In the genomic region with DNA sequence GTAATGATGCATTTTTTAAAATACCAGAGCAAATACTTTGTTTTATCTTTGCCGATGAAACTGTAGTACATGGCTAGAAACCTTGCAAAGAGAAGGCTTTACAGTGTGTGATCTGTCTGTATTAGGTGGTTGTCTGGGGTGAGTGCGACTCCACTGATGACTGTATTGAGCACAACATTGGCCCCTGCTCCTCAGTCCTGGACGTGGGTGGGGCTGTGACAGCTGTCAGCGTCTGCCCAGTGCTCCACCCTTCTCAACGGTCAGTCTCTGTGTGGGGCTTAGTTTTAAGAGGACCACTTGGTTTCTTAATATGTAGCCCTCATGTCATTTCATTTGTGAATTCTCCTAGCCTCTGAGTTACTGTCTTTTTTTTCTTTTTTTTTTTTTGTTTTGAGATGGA, we compare ENCODE assay signal across 22 cellular contexts. TPM values are rescaled to one million over a fixed set of nuclear protein-coding genes. Genes with fewer than 3 reads are reported as not detected.
DNase-seq lines count a peak whose midpoint lies in the region; ATAC-seq and TF ChIP-seq lines count a peak whose summit lies in the region.
"Had no signal": no experiment of that assay in that cellular context is flagged by ENCODE, and none has a peak within 500 bp of the region (broad histone marks: within the 10 kb centered on the region; RNA-seq: fewer than 3 reads in every experiment).

No MANE protein-coding gene starts in this region.

- in situ Hi-C loops in GM23248 (cut with MboI) = no loop called here

- 45 to 54% methylated on average over 5 of the region's 5 CpGs for WGBS in GM23248 (ENCODE audit: low coverage in 1 of 2, low lambda C conversion rate in 2 of 2, missing lambda C conversion rate in 2 of 2), 2 experiments

- H3K4me1 ChIP-seq in GM23248 (ENCODE audit: insufficient read depth) (peaks cover 6% of the 10 kb centered on the region; the same call in 1 of the 2 replicates), BE2C (no peaks in the 10 kb centered on the region)
- H3K4me1 ChIP-seq: A549, BLaER1, Caco-2 had no signal

- H3K27ac Mint-ChIP-seq in glutamatergic neuron (ENCODE audit: unreplicated experiment) = peak overlapping the region; percentile 82
- H3K27ac Mint-ChIP-seq: CD4-positive, CD25-positive, alpha-beta regulatory T cell; CD8-positive, alpha-beta T cell had no signal

- TF ChIP-seq CTCF in glutamatergic neuron (IDR thresholded peaks at IDR 0.05; ENCODE audit: partially characterized antibody, unreplicated experiment) (no peak), BE2C (IDR thresholded peaks at IDR 0.05; ENCODE audit: low read depth, low read length) (no peak)

- H3K27ac ChIP-seq in GM23248 = no peak overlapping the region
- H3K27ac ChIP-seq: A549, BLaER1, C4-2B had no signal

- H3K4me2 ChIP-seq in GM23248 (ENCODE audit: unreplicated experiment) = no peak overlapping the region
- H3K4me2 ChIP-seq: A549, BLaER1 had no signal

- H3K9me3 Mint-ChIP-seq in glutamatergic neuron (ENCODE audit: unreplicated experiment) = no peaks in the 10 kb centered on the region
- H3K9me3 Mint-ChIP-seq: CD4-positive, CD25-positive, alpha-beta regulatory T cell; CD8-positive, alpha-beta T cell had no signal

- no peaks in the 10 kb centered on the region for H4K20me1 ChIP-seq in GM23248 (ENCODE audit: insufficient read depth)
- H4K20me1 ChIP-seq: BLaER1 had no signal

- H3K4me3 Mint-ChIP-seq in glutamatergic neuron (ENCODE audit: unreplicated experiment) = no peak overlapping the region
- H3K4me3 Mint-ChIP-seq: CD4-positive, CD25-positive, alpha-beta regulatory T cell; CD8-positive, alpha-beta T cell had no signal

- no peak overlapping the region for H3K9ac ChIP-seq in GM23248
- H3K9ac ChIP-seq: BLaER1 had no signal

- H3F3A ChIP-seq in GM23248 (ENCODE audit: insufficient read depth) = no peaks in the 10 kb centered on the region

- H3K27me3 ChIP-seq in GM23248 (replicated peaks; ENCODE audit: insufficient read depth) (no peaks in the 10 kb centered on the region), BE2C (no peaks in the 10 kb centered on the region)
- H3K27me3 ChIP-seq: BLaER1 had no signal

- H3K36me3 Mint-ChIP-seq in glutamatergic neuron (ENCODE audit: unreplicated experiment) = peaks cover 19% of the 10 kb centered on the region

- H3K9me3 ChIP-seq in GM23248 (ENCODE audit: low read depth) (no peaks in the 10 kb centered on the region), BE2C (no peaks in the 10 kb centered on the region)
- H3K9me3 ChIP-seq: A549, BLaER1, Caco-2 had no signal

- H3K4me1 Mint-ChIP-seq in glutamatergic neuron (ENCODE audit: low read depth, unreplicated experiment) = peaks cover 12% of the 10 kb centered on the region
- H3K4me1 Mint-ChIP-seq: CD4-positive, CD25-positive, alpha-beta regulatory T cell had no signal

- H3K27me3 Mint-ChIP-seq in glutamatergic neuron (ENCODE audit: unreplicated experiment) = peaks cover 2% of the 10 kb centered on the region
- H3K27me3 Mint-ChIP-seq: CD4-positive, CD25-positive, alpha-beta regulatory T cell had no signal

- no peaks in the 10 kb centered on the region for H3K79me2 ChIP-seq in GM23248 (ENCODE audit: insufficient read depth)

- H3K36me3 ChIP-seq in GM23248 (ENCODE audit: low read depth) (peaks cover 60% of the 10 kb centered on the region), BE2C (peaks cover 4% of the 10 kb centered on the region)

- no peak overlapping the region for H2AFZ ChIP-seq in GM23248

- H3K4me3 ChIP-seq in GM23248 (no peak overlapping the region), BE2C (ENCODE audit: low read depth, low read length) (no peak overlapping the region)
- H3K4me3 ChIP-seq: A549, BLaER1, GM12878 had no signal

- ATAC-seq in GM18519 (IDR thresholded peaks at IDR 0.05; ENCODE audit: low FRiP score, unreplicated experiment) = no peak
- ATAC-seq: A549; CD8-positive, alpha-beta T cell; GM12878 had no signal

- H3K9me2 ChIP-seq in GM23248 (ENCODE audit: insufficient read depth) = no peaks in the 10 kb centered on the region

- DNase-seq in GM23248 (peak; percentile 15), glutamatergic neuron (no peak), myocyte (ENCODE audit: low read depth) (peak; percentile 60), DMS153 treated with DMSO at 0.1 percent for 48 hours (lab: John Stamatoyannopoulos, UW; ENCODE audit: unreplicated experiment) (no peak), BE2C (no peak)
- DNase-seq: 8988T; ACHN; AML-193; Caco-2; CD4-positive, CD25-positive, alpha-beta regulatory T cell; CD8-positive, alpha-beta T cell; DMS153; DMS79; EL; GDM1; H7; HCEC 1CT had no signal

RNA-seq across cellular contexts. Expression of a gene that starts 17.4 kb away (rescaled TPM):
- 23.6 and 26.2 TPM in 2 replicates for total RNA-seq in GM23248 (2014; rRNA removed; shearing (Covaris generic))
- 14.3 and 17.9 TPM in 2 replicates for polyA plus RNA-seq in GM23248 (2016; fragmentation: Nextera tagmentation; extraction: Ambion mirVana)
- total RNA-seq in glutamatergic neuron (ENCODE audit: unreplicated experiment) = 1.3 TPM
- 4.8 and 5.4 TPM in 2 replicates for total RNA-seq in myocyte
- 15.9 TPM for polyA plus RNA-seq in myocyte (2012)
- polyA plus RNA-seq in BE2C (2012; ENCODE audit: insufficient read depth, insufficient read length, low read depth) = not detected
- total RNA-seq: CD4-positive, CD25-positive, alpha-beta regulatory T cell; CD8-positive, alpha-beta T cell had no signal

RNA-seq across cellular contexts. Expression of a gene that starts 40.2 kb away (rescaled TPM):
- total RNA-seq in GM23248 (2014; rRNA removed; shearing (Covaris generic)) = 86.0 and 103 TPM in 2 replicates
- polyA plus RNA-seq in GM23248 (2016; fragmentation: Nextera tagmentation; extraction: Ambion mirVana) = 57.6 and 63.6 TPM in 2 replicates
- 96.2 TPM for total RNA-seq in glutamatergic neuron (ENCODE audit: unreplicated experiment)
- 66.3 and 72.4 TPM in 2 replicates for total RNA-seq in myocyte
- 55.1 TPM for polyA plus RNA-seq in myocyte (2012)
- polyA plus RNA-seq in BE2C (2012; ENCODE audit: insufficient read depth, insufficient read length, low read depth) = 35.9 TPM

RNA-seq across cellular contexts. Expression of a gene that starts 40.8 kb away (rescaled TPM):
- 104 and 115 TPM in 2 replicates for total RNA-seq in GM23248 (2014; rRNA removed; shearing (Covaris generic))
- polyA plus RNA-seq in GM23248 (2016; fragmentation: Nextera tagmentation; extraction: Ambion mirVana) = 80.5 and 81.1 TPM in 2 replicates
- total RNA-seq in glutamatergic neuron (ENCODE audit: unreplicated experiment) = 113 TPM
- total RNA-seq in myocyte = 61.7 and 62.2 TPM in 2 replicates
- 58.4 TPM for polyA plus RNA-seq in myocyte (2012)
- 41.5 TPM for polyA plus RNA-seq in BE2C (2012; ENCODE audit: insufficient read depth, insufficient read length, low read depth)

Comparison
In these comparisons a context has a peak if more than half of its experiments do, and no peak if none do; other contexts are left out.
1. DNase-seq: peak in GM23248 (single experiment) and myocyte (single experiment); none in glutamatergic neuron (single experiment), DMS153 treated with DMSO at 0.1 percent for 48 hours (single experiment) and BE2C (single experiment).